20 cellular contexts compared by ENCODE assay signal in genomic region chr12:70615177-70615576, GRCh38.
"Had no signal": no experiment of that assay in that cellular context is flagged by ENCODE, and none has a peak within 500 bp of the region (broad histone marks: within the 10 kb centered on the region; RNA-seq: fewer than 3 reads in every experiment).

No MANE protein-coding gene starts in this region.

- DNase-seq: KBM-7, MV-4-11, NCI-H1048, NCI-H1105, NCI-H1417, NCI-H1436 treated with DMSO at 0.1 percent for 48 hours, NCI-H1694, NCI-H187 treated with DMSO at 0.1 percent for 48 hours, NCI-H2029 treated with DMSO at 0.1 percent for 48 hours, NCI-H226, NCI-H446, NCI-H510A, NCI-H524 treated with DMSO at 0.1 percent for 48 hours, NCI-H69, NCI-H774, SHP77 treated with DMSO at 0.1 percent for 48 hours, SJCRH30 had no signal

- H3K4me3 ChIP-seq: SJCRH30 had no signal

- H3K4me1 ChIP-seq: SJCRH30 had no signal

- H3K27ac ChIP-seq: RWPE1, SJCRH30 had no signal

- H3K36me3 ChIP-seq: SJCRH30 had no signal

- ATAC-seq: Panc1, SK-N-SH treated with all-trans-retinoic acid at 6 μM for 48 hours had no signal

- H3K27me3 ChIP-seq: SJCRH30 had no signal

- H3K9me3 ChIP-seq: SJCRH30 had no signal
